ENCODE assay signal across 8 cellular contexts in the genomic region with DNA sequence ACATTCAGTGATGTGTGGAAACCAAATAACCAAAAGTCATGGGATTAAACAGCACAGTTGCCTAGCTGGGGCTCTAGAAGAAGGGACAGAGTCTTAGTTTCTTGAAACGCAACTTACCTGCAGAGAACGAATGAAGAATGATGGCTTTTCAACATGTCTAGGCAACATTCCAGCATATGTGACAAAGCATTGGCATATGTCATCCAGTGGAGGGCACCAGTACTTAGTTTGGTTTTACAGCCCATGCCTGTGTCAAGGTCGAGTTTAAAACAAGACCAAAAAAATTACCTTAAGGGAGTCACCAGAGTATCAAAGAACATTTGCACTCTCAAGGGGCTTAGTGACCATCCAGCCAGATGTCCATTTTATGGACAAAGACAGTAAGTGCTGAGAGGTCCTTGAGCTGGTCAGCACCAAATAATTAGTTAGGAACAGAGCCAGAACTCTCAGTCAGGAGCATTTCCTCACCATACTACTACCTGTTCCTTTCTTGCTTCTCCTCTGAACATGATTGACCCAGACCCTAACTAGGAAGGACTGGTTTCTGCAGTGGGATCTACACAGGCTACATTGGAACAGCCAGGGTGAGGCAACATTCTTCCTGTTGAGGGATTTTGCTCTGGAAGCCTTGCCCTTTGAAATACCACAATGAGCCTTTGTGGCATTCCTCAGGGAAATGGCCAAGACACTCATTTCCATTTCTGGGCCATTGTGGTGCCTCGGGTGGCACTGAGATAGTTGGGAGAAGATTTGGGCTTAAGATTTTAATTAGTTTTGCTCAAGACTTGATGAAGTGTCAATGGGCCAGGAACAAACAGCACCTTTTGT.
DNase-seq lines count a peak whose midpoint lies in the region; ATAC-seq and TF ChIP-seq lines count a peak whose summit lies in the region.

No MANE protein-coding gene starts in this region.

- no peaks in the 10 kb centered on the region for H3K79me2 ChIP-seq in DND-41 (ENCODE audit: insufficient read depth, low read length)
- H3K79me2 ChIP-seq in trophoblast cell (ENCODE audit: control insufficient read depth, insufficient read depth, low read length, poor library complexity) = no peaks in the 10 kb centered on the region

- no peak overlapping the region for H3K14ac ChIP-seq in trophoblast cell (ENCODE audit: low read length)

- H3K36me3 ChIP-seq in DND-41 (ENCODE audit: insufficient read depth, low read length) = no peaks in the 10 kb centered on the region
- no peaks in the 10 kb centered on the region for H3K36me3 ChIP-seq in trophoblast cell (ENCODE audit: control insufficient read depth in 1 of 2, insufficient read depth in 2 of 2, low read length in 2 of 2)
- H3K36me3 ChIP-seq in ovary = no peaks in the 10 kb centered on the region

- H3K9ac ChIP-seq in DND-41 (ENCODE audit: low read depth, low read length) (no peak overlapping the region), trophoblast cell (ENCODE audit: low read length) (no peak overlapping the region)

- H3K4me3 Mint-ChIP-seq in endothelial cell (ENCODE audit: unreplicated experiment) = no peak overlapping the region

- DNase-seq in DND-41 (peak; percentile 33), HT-29 (ENCODE audit: low spot score) (peak; percentile 72), endothelial cell (ENCODE audit: low spot score) (no peak), trophoblast cell (peak; percentile 15 to 70), 8988T (no peak), ovary (no peak)

- no peak overlapping the region for H3K4ac ChIP-seq in trophoblast cell (ENCODE audit: low read depth, low read length)

- no peak overlapping the region for H4K12ac ChIP-seq in trophoblast cell (ENCODE audit: low read depth, low read length)

- no CpG with 5 or more reads among the region's 4 CpGs for WGBS in trophoblast cell (ENCODE audit: extremely low coverage, insufficient coverage, insufficient read length)
- 60 to 68% (median 68%) methylated on average over 4 of the region's 4 CpGs for WGBS in ovary, 3 donors

- no peaks in the 10 kb centered on the region for H4K20me1 ChIP-seq in DND-41 (ENCODE audit: insufficient read depth, low read length)

- H3K27ac Mint-ChIP-seq in endothelial cell (ENCODE audit: unreplicated experiment) = no peak overlapping the region

- H3K4me1 ChIP-seq in DND-41 (ENCODE audit: insufficient read depth, low read length) (no peaks in the 10 kb centered on the region), trophoblast cell (ENCODE audit: control insufficient read depth in 1 of 2, insufficient read depth in 2 of 2, low read length in 2 of 2) (peaks cover 4 to 7% of the 10 kb centered on the region in 2 experiments), ovary (ENCODE audit: insufficient read depth) (no peaks in the 10 kb centered on the region)

- H3K27ac ChIP-seq in DND-41 (ENCODE audit: low read length) (no peak overlapping the region), trophoblast cell (ENCODE audit: low read depth, low read length) (no peak overlapping the region), ovary (no peak overlapping the region)

- intact Hi-C loops in ovary (cut with DNase I) = no loop called here

- peak overlapping the region; percentile 16 for H4K91ac ChIP-seq in trophoblast cell (ENCODE audit: low read depth, low read length)

- no peaks in the 10 kb centered on the region for H3K36me3 Mint-ChIP-seq in endothelial cell (ENCODE audit: low read depth, unreplicated experiment)

- no peak overlapping the region for H2AK5ac ChIP-seq in trophoblast cell (ENCODE audit: low read length)

- H4K8ac ChIP-seq in trophoblast cell (ENCODE audit: low read depth, low read length) = no peak overlapping the region

- H3K79me1 ChIP-seq in trophoblast cell (ENCODE audit: low read length) = peaks cover 6% of the 10 kb centered on the region

- peaks cover 2% of the 10 kb centered on the region for H3K4me1 Mint-ChIP-seq in endothelial cell (ENCODE audit: unreplicated experiment)

- peak; percentile 77; the same call in 2 of the 3 replicates for ATAC-seq in DND-41 (ENCODE audit: insufficient read depth, low read depth)
- peak; percentile 78 for ATAC-seq in GM19328 (IDR thresholded peaks at IDR 0.05; ENCODE audit: unreplicated experiment)
- ATAC-seq in SK-N-SH treated with all-trans-retinoic acid at 6 μM for 48 hours = peak; percentile 70

- no peak overlapping the region for H3K18ac ChIP-seq in trophoblast cell (ENCODE audit: low read length)

- no peak for TF ChIP-seq POLR2A in ovary (IDR thresholded peaks at IDR 0.05)

- H2BK5ac ChIP-seq in trophoblast cell (ENCODE audit: low read depth, low read length, poor library complexity) = no peak overlapping the region

- TF ChIP-seq EP300 in ovary (IDR thresholded peaks at IDR 0.05) = no peak

- no peaks in the 10 kb centered on the region for H3K27me3 Mint-ChIP-seq in endothelial cell (ENCODE audit: unreplicated experiment)

- H3K27me3 ChIP-seq in DND-41 (ENCODE audit: insufficient read depth, low read length, poor library complexity) = no peaks in the 10 kb centered on the region
- H3K27me3 ChIP-seq in trophoblast cell (ENCODE audit: insufficient read depth, low read length) = no peaks in the 10 kb centered on the region
- H3K27me3 ChIP-seq in ovary = no peaks in the 10 kb centered on the region

- H2BK120ac ChIP-seq in trophoblast cell (ENCODE audit: insufficient read depth, low read length, poor library complexity) = no peak overlapping the region

- no peaks in the 10 kb centered on the region for H3K9me3 Mint-ChIP-seq in endothelial cell (ENCODE audit: unreplicated experiment)

- H3K23ac ChIP-seq in trophoblast cell (ENCODE audit: low read length) = no peak overlapping the region

- peak overlapping the region; percentile 62 for H2BK12ac ChIP-seq in trophoblast cell (ENCODE audit: low read length)

- no peaks in the 10 kb centered on the region for H3K9me3 ChIP-seq in DND-41 (ENCODE audit: insufficient read depth, low read length, severe bottlenecking)
- no peaks in the 10 kb centered on the region for H3K9me3 ChIP-seq in trophoblast cell (ENCODE audit: insufficient read depth, low read depth, low read length)
- H3K9me3 ChIP-seq in ovary = no peaks in the 10 kb centered on the region

- no peak overlapping the region for H2AFZ ChIP-seq in DND-41 (ENCODE audit: low read depth, low read length)
- no peak overlapping the region for H2AFZ ChIP-seq in trophoblast cell (ENCODE audit: insufficient read depth, low read length, poor library complexity)

- peak; percentile 76 for TF ChIP-seq CTCF in DND-41 (IDR thresholded peaks at IDR 0.05; ENCODE audit: borderline replicate concordance, extremely low read depth, low read length, poor library complexity, severe bottlenecking)
- TF ChIP-seq CTCF in endothelial cell (IDR thresholded peaks at IDR 0.05; ENCODE audit: unreplicated experiment) = peak; percentile 28
- no peak for TF ChIP-seq CTCF in ovary (IDR thresholded peaks at IDR 0.05)

- no peak overlapping the region for H3K4me2 ChIP-seq in DND-41 (ENCODE audit: insufficient read depth, low read length)
- peak overlapping the region; percentile 23 for H3K4me2 ChIP-seq in trophoblast cell (ENCODE audit: low read length)

- H3K4me3 ChIP-seq in DND-41 (ENCODE audit: low read depth in 1 of 2, low read length in 2 of 2) = no peak overlapping the region
- no peak overlapping the region for H3K4me3 ChIP-seq in trophoblast cell (ENCODE audit: low read depth, low read length)
- H3K4me3 ChIP-seq in ovary = no peak overlapping the region

TF ChIP-seq in SK-N-SH treated with all-trans-retinoic acid at 6 μM for 48 hours, 23 proteins besides CTCF, POLR2A, EP300 and RAD21 (continues in another document):
- TF ChIP-seq ARNTL (CRISPR knock-in tag; IDR thresholded peaks at IDR 0.05; ENCODE audit: borderline replicate concordance, low read depth) (no peak), ESRRG (CRISPR knock-in tag; IDR thresholded peaks at IDR 0.05) (no peak), BACH2 (CRISPR knock-in tag; IDR thresholded peaks at IDR 0.05; ENCODE audit: borderline replicate concordance) (no peak)
- TF ChIP-seq, protein P1, sequence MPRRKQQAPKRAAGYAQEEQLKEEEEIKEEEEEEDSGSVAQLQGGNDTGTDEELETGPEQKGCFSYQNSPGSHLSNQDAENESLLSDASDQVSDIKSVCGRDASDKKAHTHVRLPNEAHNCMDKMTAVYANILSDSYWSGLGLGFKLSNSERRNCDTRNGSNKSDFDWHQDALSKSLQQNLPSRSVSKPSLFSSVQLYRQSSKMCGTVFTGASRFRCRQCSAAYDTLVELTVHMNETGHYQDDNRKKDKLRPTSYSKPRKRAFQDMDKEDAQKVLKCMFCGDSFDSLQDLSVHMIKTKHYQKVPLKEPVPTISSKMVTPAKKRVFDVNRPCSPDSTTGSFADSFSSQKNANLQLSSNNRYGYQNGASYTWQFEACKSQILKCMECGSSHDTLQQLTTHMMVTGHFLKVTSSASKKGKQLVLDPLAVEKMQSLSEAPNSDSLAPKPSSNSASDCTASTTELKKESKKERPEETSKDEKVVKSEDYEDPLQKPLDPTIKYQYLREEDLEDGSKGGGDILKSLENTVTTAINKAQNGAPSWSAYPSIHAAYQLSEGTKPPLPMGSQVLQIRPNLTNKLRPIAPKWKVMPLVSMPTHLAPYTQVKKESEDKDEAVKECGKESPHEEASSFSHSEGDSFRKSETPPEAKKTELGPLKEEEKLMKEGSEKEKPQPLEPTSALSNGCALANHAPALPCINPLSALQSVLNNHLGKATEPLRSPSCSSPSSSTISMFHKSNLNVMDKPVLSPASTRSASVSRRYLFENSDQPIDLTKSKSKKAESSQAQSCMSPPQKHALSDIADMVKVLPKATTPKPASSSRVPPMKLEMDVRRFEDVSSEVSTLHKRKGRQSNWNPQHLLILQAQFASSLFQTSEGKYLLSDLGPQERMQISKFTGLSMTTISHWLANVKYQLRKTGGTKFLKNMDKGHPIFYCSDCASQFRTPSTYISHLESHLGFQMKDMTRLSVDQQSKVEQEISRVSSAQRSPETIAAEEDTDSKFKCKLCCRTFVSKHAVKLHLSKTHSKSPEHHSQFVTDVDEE (CRISPR knock-in tag; IDR thresholded peaks at IDR 0.05) = no peak
- TF ChIP-seq, protein P2, sequence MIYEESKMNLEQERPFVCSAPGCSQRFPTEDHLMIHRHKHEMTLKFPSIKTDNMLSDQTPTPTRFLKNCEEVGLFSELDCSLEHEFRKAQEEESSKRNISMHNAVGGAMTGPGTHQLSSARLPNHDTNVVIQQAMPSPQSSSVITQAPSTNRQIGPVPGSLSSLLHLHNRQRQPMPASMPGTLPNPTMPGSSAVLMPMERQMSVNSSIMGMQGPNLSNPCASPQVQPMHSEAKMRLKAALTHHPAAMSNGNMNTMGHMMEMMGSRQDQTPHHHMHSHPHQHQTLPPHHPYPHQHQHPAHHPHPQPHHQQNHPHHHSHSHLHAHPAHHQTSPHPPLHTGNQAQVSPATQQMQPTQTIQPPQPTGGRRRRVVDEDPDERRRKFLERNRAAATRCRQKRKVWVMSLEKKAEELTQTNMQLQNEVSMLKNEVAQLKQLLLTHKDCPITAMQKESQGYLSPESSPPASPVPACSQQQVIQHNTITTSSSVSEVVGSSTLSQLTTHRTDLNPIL (CRISPR knock-in tag; IDR thresholded peaks at IDR 0.05; ENCODE audit: low read depth) = no peak

Comparison
In these comparisons a context has a peak if more than half of its experiments do, and no peak if none do; other contexts are left out.
1. DNase-seq: peak in DND-41 (single experiment), HT-29 (single experiment) and trophoblast cell (2 of 2); none in endothelial cell (single experiment), 8988T (single experiment) and ovary (0 of 5).
2. CTCF ChIP-seq: peak in DND-41 (single experiment) and endothelial cell (single experiment); none in ovary (0 of 3).
3. Peak in every context shown above with its lines, with median percentiles within 50 percentile points of each other: ATAC-seq.